Comparison of ENCODE assay signal across 11 cellular contexts in genomic region chr19:44742353-44743031, GRCh38. TPM values are rescaled to one million over a fixed set of nuclear protein-coding genes. Genes with fewer than 3 reads are reported as not detected.
DNase-seq lines count a peak whose midpoint lies in the region; ATAC-seq and TF ChIP-seq lines count a peak whose summit lies in the region.
"Not testable (repeated sequence)": the region's sequence is repeated elsewhere in the genome, so short reads cannot be mapped to it uniquely, and the experiment has no call there.
"Had no signal": no experiment of that assay in that cellular context is flagged by ENCODE, and none has a peak within 500 bp of the region (broad histone marks: within the 10 kb centered on the region; RNA-seq: fewer than 3 reads in every experiment).

No MANE protein-coding gene starts in this region.

- H3K4me3 ChIP-seq in AG10803 (ENCODE audit: low read length) (peak overlapping the region; percentile 13), breast epithelium (peak overlapping the region in 1 of 3 donors; percentile 43), fibroblast of villous mesenchyme (ENCODE audit: low read depth, low read length) (peak overlapping the region; percentile 27), thoracic aorta (peak overlapping the region; percentile 10)
- H3K4me3 ChIP-seq in lung; parathyroid adenoma (ENCODE audit: low read depth, low read length): not testable (repeated sequence)

- ATAC-seq in SK-N-SH treated with all-trans-retinoic acid at 6 μM for 48 hours, result peak; percentile 9
- not testable (repeated sequence) for ATAC-seq in lung (ENCODE audit: insufficient read depth, low FRiP score); thoracic aorta (ENCODE audit: insufficient number of reproducible peaks, low FRiP score, low read depth)

- DNase-seq in AG10803 (ENCODE audit: low read depth), result peak; percentile 69
- DNase-seq in HT-29 (ENCODE audit: low spot score), result peak; percentile 52
- not testable (repeated sequence) for DNase-seq in breast epithelium (ENCODE audit: low spot score in 2 of 2); lung (ENCODE audit: low spot score); thoracic aorta (ENCODE audit: low spot score)
- peak; percentile 90 for DNase-seq in fibroblast of villous mesenchyme (ENCODE audit: low read depth)

- TF ChIP-seq CTCF in AG10803 (conservative IDR thresholded peaks at IDR 0.05; ENCODE audit: low read length); breast epithelium (IDR thresholded peaks at IDR 0.05); fibroblast of villous mesenchyme (IDR thresholded peaks at IDR 0.05; ENCODE audit: insufficient read depth, low read depth, low read length); lung (IDR thresholded peaks at IDR 0.05; ENCODE audit: control extremely low read depth, extremely low read depth); parathyroid adenoma (IDR thresholded peaks at IDR 0.05); thoracic aorta (IDR thresholded peaks at IDR 0.05): not testable (repeated sequence)

- intact Hi-C loops in breast epithelium (cut with DNase I; ENCODE audit: low total_unique reads), result not testable (repeated sequence)

- not testable (repeated sequence) for TF ChIP-seq POLR2A in breast epithelium (IDR thresholded peaks at IDR 0.05)

- peak overlapping the region; percentile 52 for H2AFZ ChIP-seq in parathyroid adenoma

- WGBS in lung, 2 donors, result 45 to 61% methylated on average over 20 of the region's 20 CpGs

- peaks cover 18 to 27% of the 10 kb centered on the region in 2 donors for H3K4me1 ChIP-seq in breast epithelium
- H3K4me1 ChIP-seq in lung (ENCODE audit: control insufficient read depth in 2 of 2, insufficient read depth in 2 of 2, low read length in 2 of 2), result peaks cover 5 to 39% of the 10 kb centered on the region in 2 donors
- H3K4me1 ChIP-seq in parathyroid adenoma, result peaks cover 45% of the 10 kb centered on the region
- peaks cover 50 to 78% of the 10 kb centered on the region in 2 donors for H3K4me1 ChIP-seq in thoracic aorta (ENCODE audit: control insufficient read depth in 1 of 2, low read depth in 2 of 2)

- peak overlapping the region; percentile 94 to 96 for H3K27ac ChIP-seq in breast epithelium
- peak overlapping the region; percentile 91 to 94 for H3K27ac ChIP-seq in lung (ENCODE audit: low read depth in 1 of 2, low read length in 1 of 2)
- H3K27ac ChIP-seq in parathyroid adenoma, result peak overlapping the region; percentile 97
- H3K27ac ChIP-seq in thoracic aorta, result peak overlapping the region; percentile 67 to 85

- H3K27me3 ChIP-seq in breast epithelium; lung (ENCODE audit: control insufficient read depth, insufficient read depth); parathyroid adenoma (ENCODE audit: control insufficient read depth, insufficient read depth, low read length); thoracic aorta (replicated peaks; ENCODE audit: insufficient read depth): not testable (repeated sequence)

- not testable (repeated sequence) for H3K9me3 ChIP-seq in breast epithelium; lung (ENCODE audit: control insufficient read depth in 2 of 2, insufficient read depth in 1 of 2, low read length in 1 of 2); parathyroid adenoma (ENCODE audit: control insufficient read depth, low read length); thoracic aorta

- H3K36me3 ChIP-seq in breast epithelium; lung (ENCODE audit: control insufficient read depth in 2 of 2, insufficient read depth in 2 of 2, low read length in 2 of 2); parathyroid adenoma (ENCODE audit: control insufficient read depth, insufficient read depth, low read length); thoracic aorta: not testable (repeated sequence)

- peak overlapping the region; percentile 44 for H3K4me2 ChIP-seq in parathyroid adenoma (ENCODE audit: low read length)

- not testable (repeated sequence) for H3K79me2 ChIP-seq in parathyroid adenoma

- H3K9ac ChIP-seq in parathyroid adenoma, result not testable (repeated sequence)

TF ChIP-seq in SK-N-SH treated with all-trans-retinoic acid at 6 μM for 48 hours, 23 proteins besides CTCF, POLR2A, EP300 and RAD21:
- 0 out of 2 replicates have a peak, but pooled peaks have one; percentile 2 for TF ChIP-seq ZFP3 (CRISPR knock-in tag; IDR thresholded peaks at IDR 0.05)

RNA-seq across cellular contexts. Expression of gene BCL3, which starts 6.0 kb away (rescaled TPM):
- total RNA-seq in HT-29 (2014; rRNA removed; shearing (Covaris generic)), result 39.1 and 50.6 TPM in 2 replicates
- total RNA-seq in breast epithelium (10 to 100 TPM in 2 of 3 donors, 1 to 10 TPM in 1; 4.3 to 37.6 (median 34.4) TPM), fibroblast of villous mesenchyme (8.6 and 10.0 TPM in 2 replicates), lung (10 to 100 TPM; 17.6 to 63.8 TPM), thoracic aorta (10 to 100 TPM; 43.1 to 77.9 TPM)
- polyA plus RNA-seq in lung, result 100 to 1,000 TPM in 1 of 2 donors, 10 to 100 TPM in 1; 63.7 to 233 TPM

RNA-seq across cellular contexts. Expression of gene CBLC, which starts 35.2 kb away (rescaled TPM):
- total RNA-seq in HT-29 (2014; rRNA removed; shearing (Covaris generic)), result 79.7 and 93.2 TPM in 2 replicates
- 10 to 100 TPM in 2 of 3 donors, not detected in 1; 15.7 to 18.1 TPM for total RNA-seq in breast epithelium
- under 0.01 TPM in 2 replicates for total RNA-seq in fibroblast of villous mesenchyme
- total RNA-seq in lung, result 1 to 10 TPM; 4.8 to 5.5 TPM
- 1 to 10 TPM; 4.0 to 5.3 TPM for polyA plus RNA-seq in lung
- total RNA-seq in thoracic aorta, result under 1 TPM in 1 of 2 donors, not detected in 1; 0.42 TPM
- total RNA-seq: cardiac muscle cell, posterior vena cava, subcutaneous adipose tissue had no signal

RNA-seq across cellular contexts. Expression of gene CEACAM16, which starts 43.5 kb away (rescaled TPM):
- total RNA-seq in HT-29 (2014; rRNA removed; shearing (Covaris generic)), result not detected in 2 replicates
- total RNA-seq in breast epithelium, result not detected
- under 0.01 and 0.32 TPM in 2 replicates for total RNA-seq in fibroblast of villous mesenchyme
- total RNA-seq in lung, result under 1 TPM in 1 of 2 donors, not detected in 1; 0.26 TPM
- not detected for polyA plus RNA-seq in lung
- total RNA-seq in thoracic aorta, result not detected
- total RNA-seq: cardiac muscle cell, posterior vena cava, subcutaneous adipose tissue had no signal
- polyA plus RNA-seq: cardiac muscle cell had no signal
